In genomic region chr2:151553-152328, GRCh38 we compare ENCODE assay signal across 28 cellular contexts.
DNase-seq lines count a peak whose midpoint lies in the region; ATAC-seq and TF ChIP-seq lines count a peak whose summit lies in the region.
"Had no signal": no experiment of that assay in that cellular context is flagged by ENCODE, and none has a peak within 500 bp of the region (broad histone marks: within the 10 kb centered on the region; RNA-seq: fewer than 3 reads in every experiment).

No MANE protein-coding gene starts in this region.

- H3K18ac ChIP-seq in trophoblast cell (ENCODE audit: low read length) = no peak overlapping the region

- dilution Hi-C loops in mammary epithelial cell (cut with HindIII; ENCODE audit: low sequenced_read_pairs) = no loop called here

- H3K9ac ChIP-seq in HUES64 (ENCODE audit: low read depth, low read length) (peak overlapping the region; percentile 79), mammary epithelial cell (ENCODE audit: insufficient read depth, low read length) (no peak overlapping the region), iPS-18a (ENCODE audit: low read length) (peak overlapping the region; percentile 58), trophoblast cell (ENCODE audit: low read length) (no peak overlapping the region)

- H3K23ac ChIP-seq in trophoblast cell (ENCODE audit: low read length) = no peak overlapping the region

- no peak overlapping the region for H2AK5ac ChIP-seq in trophoblast cell (ENCODE audit: low read length)

- no peaks in the 10 kb centered on the region for H3K79me2 ChIP-seq in mammary epithelial cell (ENCODE audit: insufficient read depth, low read length)
- H3K79me2 ChIP-seq in trophoblast cell (ENCODE audit: control insufficient read depth, insufficient read depth, low read length, poor library complexity) = no peaks in the 10 kb centered on the region

- peaks cover 36% of the 10 kb centered on the region for H3K4me1 ChIP-seq in HUES64 (ENCODE audit: insufficient read depth, low read length)
- peaks cover 4% of the 10 kb centered on the region for H3K4me1 ChIP-seq in mammary epithelial cell (ENCODE audit: insufficient read depth, low read length)
- peaks cover 42% of the 10 kb centered on the region for H3K4me1 ChIP-seq in iPS-18a (ENCODE audit: control insufficient read depth, low read depth, low read length)
- peaks cover 2 to 8% of the 10 kb centered on the region in 2 experiments for H3K4me1 ChIP-seq in trophoblast cell (ENCODE audit: control insufficient read depth in 1 of 2, insufficient read depth in 2 of 2, low read length in 2 of 2)
- H3K4me1 ChIP-seq: left ventricle myocardium inferior, stomach had no signal

- CTCF ChIA-PET in mammary epithelial cell (lab: Charles Lee; ENCODE audit: low non-redundant PET) = no interaction called here

- H2BK12ac ChIP-seq in trophoblast cell (ENCODE audit: low read length) = peak overlapping the region; percentile 82

- H3K4ac ChIP-seq in trophoblast cell (ENCODE audit: low read depth, low read length) = no peak overlapping the region

- intact Hi-C loops in mammary epithelial cell (cut with micrococcal nuclease) = no loop called here

- ATAC-seq in HG02763 (IDR thresholded peaks at IDR 0.05; ENCODE audit: unreplicated experiment) = no peak
- ATAC-seq: activated CD4-positive, alpha-beta T cell treated with anti-CD3 and anti-CD28 coated beads for 36 hours; activated CD8-positive, alpha-beta T cell treated with anti-CD3 and anti-CD28 coated beads, Interleukin-2, amount 10 ng/mL, durations not matched to agents 7 days and 5 days; Panc1; sciatic nerve had no signal

- peak overlapping the region; percentile 26 for H4K8ac ChIP-seq in trophoblast cell (ENCODE audit: low read depth, low read length)

- in situ Hi-C loops in mammary epithelial cell (cut with MboI; ENCODE audit: low sequenced_read_pairs in 2 of 2) = no loop called here

- WGBS in HUES64 = 10% methylated on average over 6 of the region's 6 CpGs
- 30% methylated on average over 6 of the region's 6 CpGs for WGBS in mammary epithelial cell (ENCODE audit: low coverage, missing lambda C conversion rate)
- WGBS in trophoblast cell (ENCODE audit: extremely low coverage, insufficient coverage, insufficient read length) = no CpG with 5 or more reads among the region's 6 CpGs

- BruUV-seq in mammary epithelial cell (replicated peaks; lab: Mats Ljungman, UMichigan) = no TSS peak

- no peaks in the 10 kb centered on the region for H4K20me1 ChIP-seq in mammary epithelial cell (ENCODE audit: insufficient read depth, low read length)

- H3K36me3 ChIP-seq in HUES64 (ENCODE audit: insufficient read depth, low read length) = no peaks in the 10 kb centered on the region
- H3K36me3 ChIP-seq in mammary epithelial cell (ENCODE audit: insufficient read depth, low read length) = no peaks in the 10 kb centered on the region
- no peaks in the 10 kb centered on the region for H3K36me3 ChIP-seq in iPS-18a (ENCODE audit: control insufficient read depth, low read depth, low read length)
- H3K36me3 ChIP-seq in trophoblast cell (ENCODE audit: control insufficient read depth in 1 of 2, insufficient read depth in 2 of 2, low read length in 2 of 2) = no peaks in the 10 kb centered on the region
- H3K36me3 ChIP-seq: left ventricle myocardium inferior, neutrophil, stomach had no signal

- no peak overlapping the region for H4K12ac ChIP-seq in trophoblast cell (ENCODE audit: low read depth, low read length)

- H2BK120ac ChIP-seq in trophoblast cell (ENCODE audit: insufficient read depth, low read length, poor library complexity) = peak overlapping the region; percentile 46

- H3K27me3 ChIP-seq in HUES64 (ENCODE audit: insufficient read depth, low read length) (no peaks in the 10 kb centered on the region), mammary epithelial cell (ENCODE audit: insufficient read depth, low read length) (no peaks in the 10 kb centered on the region), iPS-18a (ENCODE audit: control insufficient read depth, insufficient read depth, low read length) (no peaks in the 10 kb centered on the region), trophoblast cell (ENCODE audit: insufficient read depth, low read length) (no peaks in the 10 kb centered on the region)
- H3K27me3 ChIP-seq: neutrophil had no signal

- no peaks in the 10 kb centered on the region for H3K9me3 ChIP-seq in HUES64 (ENCODE audit: insufficient read depth, low read depth, low read length)
- H3K9me3 ChIP-seq in mammary epithelial cell (replicated peaks; ENCODE audit: insufficient read depth, low read length) = no peaks in the 10 kb centered on the region
- no peaks in the 10 kb centered on the region for H3K9me3 ChIP-seq in iPS-18a (ENCODE audit: control insufficient read depth, low read depth, low read length)
- H3K9me3 ChIP-seq in trophoblast cell (ENCODE audit: insufficient read depth, low read depth, low read length) = peaks cover 1% of the 10 kb centered on the region
- H3K9me3 ChIP-seq: left ventricle myocardium inferior, neutrophil, stomach had no signal

- DNase-seq in mammary epithelial cell (peak; percentile 64), trophoblast cell (no peak), NCI-H187 treated with DMSO at 0.1 percent for 48 hours (lab: John Stamatoyannopoulos, UW) (no peak)
- DNase-seq in effector CD8-positive, alpha-beta T cell (lab: John Stamatoyannopoulos, UW) = no peak
- DNase-seq: ACHN; activated CD4-positive, alpha-beta T cell treated with anti-CD3 and anti-CD28 coated beads for 36 hours; activated CD8-positive, alpha-beta T cell treated with anti-CD3 and anti-CD28 coated beads, Interleukin-2, amount 10 ng/mL, durations not matched to agents 7 days and 5 days; activated naive CD4-positive, alpha-beta T cell treated with anti-CD3 and anti-CD28 coated beads, Interleukin-2, amount 50 U/mL, for 16 hours; amniotic stem cell; CD4-positive, alpha-beta memory T cell; head of caudate nucleus; immature natural killer cell; Kasumi-1; left ventricle myocardium inferior; MV-4-11; NCI-H1436; NCI-H2081 treated with DMSO at 0.1 percent for 48 hours; NCI-H226; SIG-M5; stimulated activated CD4-positive, alpha-beta T cell treated with anti-CD3 and anti-CD28 coated beads, Interleukin-12 subunit alpha, Interleukin-12 subunit beta, amount 100 ng/mL, for 4 hours; stimulated activated CD4-positive, alpha-beta T cell treated with anti-CD3 and anti-CD28 coated beads, Interleukin-2, amount 100 ng/mL, for 48 hours; stomach had no signal

- H3K79me1 ChIP-seq in trophoblast cell (ENCODE audit: low read length) = peaks cover 2% of the 10 kb centered on the region

- TF ChIP-seq CTCF in mammary epithelial cell (conservative IDR thresholded peaks at IDR 0.05 in 1 of 2, IDR thresholded peaks at IDR 0.05 in 1 of 2; ENCODE audit: extremely low read depth in 1 of 2, insufficient read depth in 1 of 2, low read depth in 1 of 2, low read length in 2 of 2) = no peak

- H3K4me3 ChIP-seq in HUES64 (ENCODE audit: low read length) (peak overlapping the region; percentile 34), mammary epithelial cell (replicated peaks in 1 of 3; ENCODE audit: insufficient read depth in 1 of 3, low read depth in 2 of 3, low read length in 3 of 3) (no peak overlapping the region), iPS-18a (ENCODE audit: low read length) (peak overlapping the region; percentile 48), trophoblast cell (ENCODE audit: low read depth, low read length) (no peak overlapping the region)
- H3K4me3 ChIP-seq: left ventricle myocardium inferior, stomach had no signal

- no peak overlapping the region for H2BK5ac ChIP-seq in trophoblast cell (ENCODE audit: low read depth, low read length, poor library complexity)

- H3K4me2 ChIP-seq in mammary epithelial cell (ENCODE audit: insufficient read depth, low read depth, low read length) (no peak overlapping the region), trophoblast cell (ENCODE audit: low read length) (peak overlapping the region; percentile 31)

- H3K14ac ChIP-seq in trophoblast cell (ENCODE audit: low read length) = no peak overlapping the region

- no peak overlapping the region for H4K91ac ChIP-seq in trophoblast cell (ENCODE audit: low read depth, low read length)

- peak overlapping the region; percentile 100 for H3K27ac ChIP-seq in HUES64 (ENCODE audit: low read depth, low read length)
- H3K27ac ChIP-seq in mammary epithelial cell (ENCODE audit: insufficient read depth, low read depth, low read length) = no peak overlapping the region
- peak overlapping the region; percentile 95 for H3K27ac ChIP-seq in iPS-18a (ENCODE audit: low read length)
- H3K27ac ChIP-seq in trophoblast cell (ENCODE audit: low read depth, low read length) = peak overlapping the region; percentile 53
- H3K27ac ChIP-seq: left ventricle myocardium inferior, neutrophil, stomach had no signal

- H2AFZ ChIP-seq in mammary epithelial cell (ENCODE audit: low read depth, low read length) (peak overlapping the region; percentile 52), trophoblast cell (ENCODE audit: insufficient read depth, low read length, poor library complexity) (no peak overlapping the region)

Comparison
In these comparisons a context has a peak if more than half of its experiments do, and no peak if none do; other contexts are left out.
1. H3K4me3 ChIP-seq: peak in HUES64 (single experiment) and iPS-18a (single experiment); none in mammary epithelial cell (0 of 3) and trophoblast cell (single experiment).
2. H3K9ac ChIP-seq: peak in HUES64 (single experiment) and iPS-18a (single experiment); none in mammary epithelial cell (single experiment) and trophoblast cell (single experiment).